Comparison of ENCODE assay signal across 14 cellular contexts in genomic region chr12:118319627-118320026, GRCh38. TPM values are rescaled to one million over a fixed set of nuclear protein-coding genes. Genes with fewer than 3 reads are reported as not detected.
DNase-seq lines count a peak whose midpoint lies in the region; ATAC-seq, FAIRE-seq and TF ChIP-seq lines count a peak whose summit lies in the region.
"Had no signal": no experiment of that assay in that cellular context is flagged by ENCODE, and none has a peak within 500 bp of the region (broad histone marks: within the 10 kb centered on the region; RNA-seq: fewer than 3 reads in every experiment).

No MANE protein-coding gene starts in this region.

- H3K27ac Mint-ChIP-seq in HFFc6, result peak overlapping the region; percentile 17; the same call in 1 of the 2 replicates
- H3K27ac Mint-ChIP-seq in central memory CD8-positive, alpha-beta T cell (ENCODE audit: low read depth), result peak overlapping the region; percentile 41
- H3K27ac Mint-ChIP-seq: CD8-positive, alpha-beta memory T cell had no signal

- H3K4me1 ChIP-seq in A549 (no peaks in the 10 kb centered on the region), A673 (ENCODE audit: insufficient read depth, low read length, poor library complexity, severe bottlenecking) (peaks cover 46% of the 10 kb centered on the region)
- H3K4me1 ChIP-seq: Caco-2 had no signal

- 70% methylated on average over 3 of the region's 3 CpGs for WGBS in A549 (ENCODE audit: missing lambda C conversion rate)

- FAIRE-seq in A549 (lab: Jason Lieb, UNC), result no peak

- no peak for TF ChIP-seq POLR2A in A549 (IDR thresholded peaks at IDR 0.05; ENCODE audit: low read length)

- no peaks in the 10 kb centered on the region for H3K9me3 ChIP-seq in A549
- peaks cover 9% of the 10 kb centered on the region for H3K9me3 ChIP-seq in A673 (ENCODE audit: low read depth, low read length, poor library complexity, severe bottlenecking)
- H3K9me3 ChIP-seq: Caco-2 had no signal

- no peak for ATAC-seq in A549
- ATAC-seq in central memory CD8-positive, alpha-beta T cell (replicated peaks; ENCODE audit: extremely low read depth, poor library complexity, severe bottlenecking), result no peak

- H3K36me3 Mint-ChIP-seq in HFFc6 (ENCODE audit: low read depth), result peaks cover 19% of the 10 kb centered on the region
- H3K36me3 Mint-ChIP-seq in central memory CD8-positive, alpha-beta T cell (ENCODE audit: insufficient read depth), result peaks cover 4% of the 10 kb centered on the region

- no peaks in the 10 kb centered on the region for H3K9me3 Mint-ChIP-seq in HFFc6
- no peaks in the 10 kb centered on the region for H3K9me3 Mint-ChIP-seq in central memory CD8-positive, alpha-beta T cell
- H3K9me3 Mint-ChIP-seq: CD8-positive, alpha-beta memory T cell had no signal

- H3K27me3 ChIP-seq in A673 (replicated peaks; ENCODE audit: insufficient read depth, low read depth, low read length, poor library complexity), result no peaks in the 10 kb centered on the region
- H3K27me3 ChIP-seq: BLaER1 had no signal

- no peak overlapping the region for H3K27ac ChIP-seq in A549
- peak overlapping the region; percentile 50 for H3K27ac ChIP-seq in A673 (ENCODE audit: low read depth, low read length, poor library complexity, severe bottlenecking)
- H3K27ac ChIP-seq: BLaER1 had no signal

- no peaks in the 10 kb centered on the region for H3K36me3 ChIP-seq in A673 (ENCODE audit: insufficient read depth, low read length, poor library complexity, severe bottlenecking)
- H3K36me3 ChIP-seq: BLaER1 had no signal

- no peak for TF ChIP-seq EP300 in A549 (IDR thresholded peaks at IDR 0.05)

- in situ Hi-C loops in G401 (cut with HindIII; ENCODE audit: low sequenced_read_pairs), result no loop called here

- intact Hi-C loops in A673 (cut with micrococcal nuclease; ENCODE audit: unreplicated experiment), result no loop called here

- DNase-seq in A549 (ENCODE audit: low read depth in 1 of 2, low spot score in 1 of 2) (no peak), A673 (ENCODE audit: low spot score) (no peak), HFFc6 (no peak), G401 (ENCODE audit: low spot score) (no peak), hepatic stellate cell (ENCODE audit: low spot score) (no peak), GM10248 (ENCODE audit: extremely low spot score) (no peak)
- DNase-seq in central memory CD8-positive, alpha-beta T cell (ENCODE audit: low spot score in 2 of 2), result no peak
- DNase-seq: AML-193; Caco-2; CD8-positive, alpha-beta memory T cell; DND-41; GF-D8; GOT3 had no signal

- POLR2A ChIA-PET in A549 (lab: Yijun Ruan, JAX), result interaction anchor here (0.6 kb wide), 1 partner anchor 54 kb away, joined by 3 read pairs; no protein-coding TSS in a partner anchor
- POLR2A ChIA-PET in A673 (lab: Charles Lee; ENCODE audit: low non-redundant PET), result no interaction called here
- POLR2A ChIA-PET in GM10248 (lab: Yijun Ruan, JAX), result no interaction called here

- no peak overlapping the region for H3K4me3 Mint-ChIP-seq in HFFc6
- H3K4me3 Mint-ChIP-seq in central memory CD8-positive, alpha-beta T cell, result no peak overlapping the region
- H3K4me3 Mint-ChIP-seq: CD8-positive, alpha-beta memory T cell had no signal

- TF ChIP-seq CTCF in A549 (IDR thresholded peaks at IDR 0.05) (no peak), A673 (conservative IDR thresholded peaks at IDR 0.05; ENCODE audit: low read depth, low read length) (no peak), HFFc6 (IDR thresholded peaks at IDR 0.05) (no peak), GM10248 (IDR thresholded peaks at IDR 0.05; ENCODE audit: control extremely low read depth, extremely low read depth, low read depth, missing control alignments) (no peak)

- H3K4me3 ChIP-seq in A549 (no peak overlapping the region), A673 (ENCODE audit: low read depth, low read length, poor library complexity, severe bottlenecking) (no peak overlapping the region)
- H3K4me3 ChIP-seq: BLaER1 had no signal

- CTCF ChIA-PET in A549 (lab: Yijun Ruan, JAX), result interaction anchor here (0.9 kb wide), 1 partner anchor 107 kb away, joined by 4 read pairs; no protein-coding TSS in a partner anchor
- CTCF ChIA-PET in A673 (lab: Charles Lee), result no interaction called here
- CTCF ChIA-PET in GM10248 (lab: Yijun Ruan, JAX), result no interaction called here

- BruUV-seq in A673 (replicated peaks; lab: Mats Ljungman, UMichigan), result no TSS peak

- no peak for TF ChIP-seq RAD21 in A549 (conservative IDR thresholded peaks at IDR 0.05 in 1 of 2, IDR thresholded peaks at IDR 0.05 in 1 of 2)

- no peak overlapping the region for H3K4me2 ChIP-seq in A549
- H3K4me2 ChIP-seq: BLaER1 had no signal

- H3K4me1 Mint-ChIP-seq in HFFc6 (ENCODE audit: low read depth), result peaks cover 65% of the 10 kb centered on the region
- peaks cover 59% of the 10 kb centered on the region for H3K4me1 Mint-ChIP-seq in central memory CD8-positive, alpha-beta T cell

- peaks cover 1% of the 10 kb centered on the region; the same call in 1 of the 2 replicates for H3K27me3 Mint-ChIP-seq in HFFc6 (ENCODE audit: insufficient read depth)
- H3K27me3 Mint-ChIP-seq in central memory CD8-positive, alpha-beta T cell, result no peaks in the 10 kb centered on the region
- H3K27me3 Mint-ChIP-seq: CD8-positive, alpha-beta memory T cell had no signal

TF ChIP-seq in A549, 52 proteins besides CTCF, POLR2A, EP300 and RAD21:
- TF ChIP-seq CBX2 (IDR thresholded peaks at IDR 0.05; ENCODE audit: borderline replicate concordance, low read depth), result no peak
- TF ChIP-seq MAFK (IDR thresholded peaks at IDR 0.05; ENCODE audit: partially characterized antibody), result peak; percentile 92
- peak; percentile 76 for TF ChIP-seq NFE2L2 (conservative IDR thresholded peaks at IDR 0.05; ENCODE audit: low read length)

RNA-seq across cellular contexts. Expression of gene TAOK3, which starts 53.1 kb away (rescaled TPM):
- polyA plus RNA-seq in A549 (2011; rRNA removed), result 27.6 and 32.4 TPM in 2 replicates
- polyA plus RNA-seq in A549 (2012; cell fraction: cytosol; rRNA removed), result 7.5 and 8.7 TPM in 2 replicates
- 6.7 and 11.0 TPM in 2 replicates for polyA plus RNA-seq in A549 (2012; cell fraction: nucleus; rRNA removed)
- 10.6 to 13.7 TPM (median 13.1 TPM) in 3 replicates for polyA plus RNA-seq in A549 (2017; fragmentation: RNase III; extraction: RNeasy Plus Mini Kit Qiagen cat#74134 plus additional on column Dnase treatment)
- polyA minus RNA-seq in A549 (2011; rRNA and poly(A)+ RNA removed), result 30.7 and 31.9 TPM in 2 replicates
- total RNA-seq in A673 (2021), result 46.6 and 48.9 TPM in 2 replicates
- total RNA-seq in HFFc6 (2021; fragmentation: NEBNext Ultra II Directional; extraction: Animal tissue kit (Norgen Biotek cat#: 25700)), result 10 to 100 TPM; 26.0 to 30.7 (median 28.0) TPM
- 9.1 and 17.6 TPM in 2 replicates for total RNA-seq in G401 (2014; rRNA removed; shearing (Covaris generic))

RNA-seq across cellular contexts. Expression of gene SUDS3, which starts 56.7 kb away (rescaled TPM):
- polyA plus RNA-seq in A549 (2011; rRNA removed) (31.9 and 36.5 TPM in 2 replicates), A549 (2017; fragmentation: RNase III; extraction: RNeasy Plus Mini Kit Qiagen cat#74134 plus additional on column Dnase treatment) (17.9 to 20.3 TPM (median 18.4 TPM) in 3 replicates)
- polyA plus RNA-seq in A549 (2012; cell fraction: cytosol; rRNA removed), result 11.4 and 13.7 TPM in 2 replicates
- 20.9 and 33.3 TPM in 2 replicates for polyA plus RNA-seq in A549 (2012; cell fraction: nucleus; rRNA removed)
- 24.4 and 28.7 TPM in 2 replicates for polyA minus RNA-seq in A549 (2011; rRNA and poly(A)+ RNA removed)
- 47.8 and 50.0 TPM in 2 replicates for total RNA-seq in A673 (2021)
- total RNA-seq in HFFc6 (2021; fragmentation: NEBNext Ultra II Directional; extraction: Animal tissue kit (Norgen Biotek cat#: 25700)), result 10 to 100 TPM; 20.5 to 23.4 (median 22.8) TPM
- total RNA-seq in G401 (2014; rRNA removed; shearing (Covaris generic)), result 31.6 and 39.1 TPM in 2 replicates
